ENCODE assay signal across 10 cellular contexts in the genomic region with DNA sequence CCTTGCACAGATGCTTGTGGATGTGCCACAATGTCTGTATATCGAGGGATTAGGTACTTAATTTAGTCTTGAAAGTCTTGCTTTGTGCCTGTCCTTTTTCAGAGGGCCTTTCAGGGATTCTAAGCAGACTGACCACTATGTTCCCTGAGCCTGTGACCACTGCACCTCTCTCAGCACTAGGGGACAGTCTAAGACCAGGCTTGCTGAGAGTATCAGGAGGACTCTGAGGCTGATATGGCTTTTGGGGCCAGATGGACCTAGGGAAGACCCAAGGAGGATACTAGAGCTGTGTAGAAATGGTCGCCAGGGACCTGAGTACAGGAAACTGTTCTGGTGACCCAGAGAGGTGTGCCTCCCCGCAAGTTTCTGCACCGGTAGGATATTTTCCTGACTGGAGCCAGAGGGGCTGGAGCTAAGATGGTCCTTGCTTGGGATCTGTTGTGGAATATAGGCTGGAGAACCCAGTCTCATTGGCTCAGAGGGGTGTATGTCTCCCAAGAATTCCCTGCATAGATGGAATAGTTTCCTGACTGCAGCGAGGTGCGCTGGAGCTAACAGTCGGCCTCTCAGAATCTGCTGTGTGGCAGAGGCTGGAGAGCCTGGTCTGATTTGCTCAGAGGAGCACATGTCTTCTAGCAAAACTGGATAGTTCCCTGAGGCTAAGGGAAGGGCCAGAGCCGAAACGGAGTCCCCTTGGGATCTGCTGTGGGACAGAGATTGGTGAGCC.
A peak's percentile ranks its signal among the peaks of the same experiment; 100 is the strongest.
DNase-seq lines count a peak whose midpoint lies in the region; ATAC-seq, FAIRE-seq and TF ChIP-seq lines count a peak whose summit lies in the region.
"Had no signal": no experiment of that assay in that cellular context is flagged by ENCODE, and none has a peak within 500 bp of the region (broad histone marks: within the 10 kb centered on the region; RNA-seq: fewer than 3 reads in every experiment).

No MANE protein-coding gene starts in this region.

- intact Hi-C loops in A673 (cut with micrococcal nuclease; ENCODE audit: unreplicated experiment), result loop anchor here (2.0 to 10.0 kb wide), 2 partner anchors 410 to 638 kb away; no protein-coding TSS in a partner anchor
- intact Hi-C loops in activated CD8-positive, alpha-beta T cell treated with anti-CD3 and anti-CD28 coated beads for 36 hours (cut with micrococcal nuclease), result no loop called here
- intact Hi-C loops in colonic mucosa (cut with DNase I), result no loop called here

- FAIRE-seq in small intestine (lab: Jason Lieb, UNC), result no peak
- FAIRE-seq in GM12892 (lab: Jason Lieb, UNC), result no peak

- CTCF ChIA-PET in A673 (lab: Charles Lee), result interaction anchor here (1.3 kb wide), 1 partner anchor 58 kb away, joined by 3 read pairs; no protein-coding TSS in a partner anchor
- CTCF ChIA-PET in activated CD8-positive, alpha-beta T cell treated with anti-CD3 and anti-CD28 coated beads for 36 hours (lab: Charles Lee), result interaction anchor here (0.6 to 2.1 kb wide), 3 partner anchors 10 to 579 kb away, joined by 3 to 4 read pairs (median 3); no protein-coding TSS in a partner anchor

- no peak overlapping the region for H3K9ac ChIP-seq in colonic mucosa (ENCODE audit: low read depth in 2 of 2, low read length in 2 of 2)

- WGBS in small intestine, 3 donors, result 78 to 87% (median 81%) methylated on average over 9 of the region's 9 CpGs

- H3K36me3 Mint-ChIP-seq in activated CD8-positive, alpha-beta T cell treated with anti-CD3 and anti-CD28 coated beads for 36 hours (ENCODE audit: low read depth), result no peaks in the 10 kb centered on the region

- POLR2A ChIA-PET in A673 (lab: Charles Lee; ENCODE audit: low non-redundant PET), result no interaction called here
- POLR2A ChIA-PET in activated CD8-positive, alpha-beta T cell treated with anti-CD3 and anti-CD28 coated beads for 36 hours (lab: Charles Lee), result no interaction called here

- H3K9me3 ChIP-seq in A673 (ENCODE audit: low read depth, low read length, poor library complexity, severe bottlenecking) (no peaks in the 10 kb centered on the region), RWPE2 (ENCODE audit: severe bottlenecking) (no peaks in the 10 kb centered on the region), small intestine (ENCODE audit: control insufficient read depth, low read depth) (no peaks in the 10 kb centered on the region), colonic mucosa (no peaks in the 10 kb centered on the region)
- H3K9me3 ChIP-seq: gastrocnemius medialis had no signal

- no peak for TF ChIP-seq POLR2A in GM12892 (IDR thresholded peaks at IDR 0.05; ENCODE audit: low read depth, low read length)

- no peak overlapping the region for H3K4me3 Mint-ChIP-seq in activated CD8-positive, alpha-beta T cell treated with anti-CD3 and anti-CD28 coated beads for 36 hours

- H3K27me3 Mint-ChIP-seq in activated CD8-positive, alpha-beta T cell treated with anti-CD3 and anti-CD28 coated beads for 36 hours, result no peaks in the 10 kb centered on the region

- H3K27me3 ChIP-seq in A673 (replicated peaks; ENCODE audit: insufficient read depth, low read depth, low read length, poor library complexity) (no peaks in the 10 kb centered on the region), RWPE2 (ENCODE audit: insufficient read depth, poor library complexity, severe bottlenecking) (no peaks in the 10 kb centered on the region), small intestine (ENCODE audit: control insufficient read depth in 2 of 2, insufficient read depth in 2 of 2, low read length in 2 of 2) (no peaks in the 10 kb centered on the region), colonic mucosa (no peaks in the 10 kb centered on the region)
- H3K27me3 ChIP-seq: gastrocnemius medialis had no signal

- H3K4me1 Mint-ChIP-seq in activated CD8-positive, alpha-beta T cell treated with anti-CD3 and anti-CD28 coated beads for 36 hours (ENCODE audit: low read depth), result no peaks in the 10 kb centered on the region

- DNase-seq in A673 (ENCODE audit: low spot score) (peak; percentile 60), RWPE2 (ENCODE audit: low spot score) (no peak), glomerular endothelial cell (ENCODE audit: extremely low read depth, low read depth, low spot score) (peak; percentile 58), small intestine (no peak), colonic mucosa (no peak), GM12892 (ENCODE audit: insufficient read length) (no peak)
- DNase-seq in activated CD8-positive, alpha-beta T cell treated with anti-CD3 and anti-CD28 coated beads for 36 hours, result no peak
- DNase-seq: activated CD4-positive, alpha-beta T cell treated with anti-CD3 and anti-CD28 coated beads for 4 hours; gastrocnemius medialis had no signal

- H3K27ac Mint-ChIP-seq in activated CD8-positive, alpha-beta T cell treated with anti-CD3 and anti-CD28 coated beads for 36 hours, result no peak overlapping the region

- TF ChIP-seq CTCF in A673 (conservative IDR thresholded peaks at IDR 0.05; ENCODE audit: low read depth, low read length) (peak; percentile 63), RWPE2 (IDR thresholded peaks at IDR 0.05; ENCODE audit: poor library complexity, severe bottlenecking) (peak; percentile 65), colonic mucosa (IDR thresholded peaks at IDR 0.05) (no peak)
- TF ChIP-seq CTCF in activated CD8-positive, alpha-beta T cell treated with anti-CD3 and anti-CD28 coated beads for 36 hours (IDR thresholded peaks at IDR 0.05), result no peak

- H3K36me3 ChIP-seq in A673 (ENCODE audit: insufficient read depth, low read length, poor library complexity, severe bottlenecking) (no peaks in the 10 kb centered on the region), RWPE2 (ENCODE audit: low read depth) (no peaks in the 10 kb centered on the region), small intestine (ENCODE audit: control insufficient read depth in 2 of 2, insufficient read depth in 2 of 2, low read length in 2 of 2) (no peaks in the 10 kb centered on the region), colonic mucosa (no peaks in the 10 kb centered on the region)
- H3K36me3 ChIP-seq: gastrocnemius medialis had no signal

- ATAC-seq in GM19463 (IDR thresholded peaks at IDR 0.05; ENCODE audit: unreplicated experiment) (peak; percentile 42), RWPE2 (ENCODE audit: low read depth) (peak; percentile 82)
- ATAC-seq in activated CD8-positive, alpha-beta T cell treated with anti-CD3 and anti-CD28 coated beads for 36 hours, result no peak
- ATAC-seq: gastrocnemius medialis had no signal

- H3K4me3 ChIP-seq in A673 (ENCODE audit: low read depth, low read length, poor library complexity, severe bottlenecking), result no peak overlapping the region
- H3K4me3 ChIP-seq in RWPE2 (ENCODE audit: severe bottlenecking), result no peak overlapping the region
- no peak overlapping the region for H3K4me3 ChIP-seq in small intestine (ENCODE audit: low read depth in 1 of 2, low read length in 2 of 2)
- H3K4me3 ChIP-seq in colonic mucosa, result no peak overlapping the region
- H3K4me3 ChIP-seq: gastrocnemius medialis had no signal

- H3K9me3 Mint-ChIP-seq in activated CD8-positive, alpha-beta T cell treated with anti-CD3 and anti-CD28 coated beads for 36 hours, result no peaks in the 10 kb centered on the region

- H3K27ac ChIP-seq in A673 (ENCODE audit: low read depth, low read length, poor library complexity, severe bottlenecking) (no peak overlapping the region), RWPE2 (ENCODE audit: poor library complexity, severe bottlenecking) (no peak overlapping the region), small intestine (ENCODE audit: low read depth in 1 of 2, low read length in 1 of 2) (no peak overlapping the region), colonic mucosa (no peak overlapping the region)
- H3K27ac ChIP-seq: gastrocnemius medialis had no signal

- BruUV-seq in A673 (replicated peaks; lab: Mats Ljungman, UMichigan), result no TSS peak

- H3K4me1 ChIP-seq in A673 (ENCODE audit: insufficient read depth, low read length, poor library complexity, severe bottlenecking) (no peaks in the 10 kb centered on the region), RWPE2 (ENCODE audit: insufficient read depth, poor library complexity, severe bottlenecking) (no peaks in the 10 kb centered on the region), small intestine (ENCODE audit: control insufficient read depth in 2 of 2, insufficient read depth in 1 of 2, low read depth in 1 of 2, low read length in 1 of 2) (no peaks in the 10 kb centered on the region), colonic mucosa (no peaks in the 10 kb centered on the region)
- H3K4me1 ChIP-seq: gastrocnemius medialis had no signal

Comparison
In these comparisons a context has a peak if more than half of its experiments do, and no peak if none do; other contexts are left out.
1. DNase-seq: peak in A673 (single experiment) and glomerular endothelial cell (single experiment); none in RWPE2 (single experiment), activated CD8-positive, alpha-beta T cell treated with anti-CD3 and anti-CD28 coated beads for 36 hours (single experiment), small intestine (single experiment), colonic mucosa (single experiment) and GM12892 (single experiment).
2. CTCF ChIP-seq: peak in A673 (single experiment) and RWPE2 (single experiment); none in activated CD8-positive, alpha-beta T cell treated with anti-CD3 and anti-CD28 coated beads for 36 hours (single experiment) and colonic mucosa (single experiment).